Comparison of ENCODE assay signal across 8 cellular contexts in genomic region chr6:7154341-7155139, GRCh38. TPM values are rescaled to one million over a fixed set of nuclear protein-coding genes. Genes with fewer than 3 reads are reported as not detected.
A peak's percentile ranks its signal among the peaks of the same experiment; 100 is the strongest.
DNase-seq lines count a peak whose midpoint lies in the region; ATAC-seq lines count a peak whose summit lies in the region.

No MANE protein-coding gene starts in this region.

- intact Hi-C loops in activated CD4-positive, alpha-beta T cell treated with anti-CD3 and anti-CD28 coated beads, Interleukin-2, amount 10 ng/mL, durations not matched to agents 24 days and 14 days (cut with micrococcal nuclease), result no loop called here
- intact Hi-C loops in sciatic nerve (cut with DNase I) (loop anchor here (10.0 kb wide), 1 partner anchor 80 kb away; no protein-coding TSS in a partner anchor), Right ventricle myocardium inferior (cut with DNase I) (no loop called here)

- POLR2A ChIA-PET in activated CD4-positive, alpha-beta T cell treated with anti-CD3 and anti-CD28 coated beads, Interleukin-2, amount 10 ng/mL, durations not matched to agents 7 days and 5 days (lab: Charles Lee), result no interaction called here

- H3K27ac Mint-ChIP-seq in activated CD4-positive, alpha-beta T cell treated with anti-CD3 and anti-CD28 coated beads, Interleukin-2, amount 10 ng/mL, durations not matched to agents 7 days and 5 days, result peak overlapping the region; percentile 62
- H3K27ac Mint-ChIP-seq in activated CD4-positive, alpha-beta T cell treated with anti-CD3 and anti-CD28 coated beads, Interleukin-2, amount 10 ng/mL, durations not matched to agents 24 days and 14 days, result no peak overlapping the region

- H3K4me1 Mint-ChIP-seq in activated CD4-positive, alpha-beta T cell treated with anti-CD3 and anti-CD28 coated beads, Interleukin-2, amount 10 ng/mL, durations not matched to agents 7 days and 5 days, result peaks cover 65% of the 10 kb centered on the region
- peaks cover 39% of the 10 kb centered on the region for H3K4me1 Mint-ChIP-seq in activated CD4-positive, alpha-beta T cell treated with anti-CD3 and anti-CD28 coated beads, Interleukin-2, amount 10 ng/mL, durations not matched to agents 24 days and 14 days

- no peak overlapping the region for H3K4me3 Mint-ChIP-seq in activated CD4-positive, alpha-beta T cell treated with anti-CD3 and anti-CD28 coated beads, Interleukin-2, amount 10 ng/mL, durations not matched to agents 7 days and 5 days
- no peak overlapping the region for H3K4me3 Mint-ChIP-seq in activated CD4-positive, alpha-beta T cell treated with anti-CD3 and anti-CD28 coated beads, Interleukin-2, amount 10 ng/mL, durations not matched to agents 24 days and 14 days

- DNase-seq in activated CD4-positive, alpha-beta T cell treated with anti-CD3 and anti-CD28 coated beads, Interleukin-2, amount 10 ng/mL, durations not matched to agents 7 days and 5 days, result no peak
- no peak for DNase-seq in activated CD4-positive, alpha-beta T cell treated with anti-CD3 and anti-CD28 coated beads, Interleukin-2, amount 10 ng/mL, durations not matched to agents 24 days and 14 days
- DNase-seq in SKM-1 (lab: John Stamatoyannopoulos, UW; ENCODE audit: unreplicated experiment) (peak; percentile 74), sciatic nerve (ENCODE audit: low spot score) (no peak), caudate nucleus (lab: John Stamatoyannopoulos, UW) (no peak), Right ventricle myocardium inferior (ENCODE audit: missing footprints) (no peak), cerebellar nuclear complex (lab: John Stamatoyannopoulos, UW) (no peak)

- H3K9me3 Mint-ChIP-seq in activated CD4-positive, alpha-beta T cell treated with anti-CD3 and anti-CD28 coated beads, Interleukin-2, amount 10 ng/mL, durations not matched to agents 7 days and 5 days, result no peaks in the 10 kb centered on the region
- H3K9me3 Mint-ChIP-seq in activated CD4-positive, alpha-beta T cell treated with anti-CD3 and anti-CD28 coated beads, Interleukin-2, amount 10 ng/mL, durations not matched to agents 24 days and 14 days, result no peaks in the 10 kb centered on the region

- CTCF ChIA-PET in activated CD4-positive, alpha-beta T cell treated with anti-CD3 and anti-CD28 coated beads, Interleukin-2, amount 10 ng/mL, durations not matched to agents 7 days and 5 days (lab: Charles Lee), result interaction anchor here (0.6 to 2.1 kb wide), 7 partner anchors 9 to 1304 kb away, joined by 3 to 10 read pairs (median 4); no protein-coding TSS in a partner anchor

- H3K27ac ChIP-seq in caudate nucleus (ENCODE audit: low read depth, low read length), result no peak overlapping the region

- no peaks in the 10 kb centered on the region for H3K27me3 Mint-ChIP-seq in activated CD4-positive, alpha-beta T cell treated with anti-CD3 and anti-CD28 coated beads, Interleukin-2, amount 10 ng/mL, durations not matched to agents 7 days and 5 days
- no peaks in the 10 kb centered on the region for H3K27me3 Mint-ChIP-seq in activated CD4-positive, alpha-beta T cell treated with anti-CD3 and anti-CD28 coated beads, Interleukin-2, amount 10 ng/mL, durations not matched to agents 24 days and 14 days

- ATAC-seq in HG02981 (IDR thresholded peaks at IDR 0.05; ENCODE audit: unreplicated experiment), result peak; percentile 76
- peak; percentile 22 for ATAC-seq in sciatic nerve
- no peak for ATAC-seq in Right ventricle myocardium inferior

- H3K36me3 Mint-ChIP-seq in activated CD4-positive, alpha-beta T cell treated with anti-CD3 and anti-CD28 coated beads, Interleukin-2, amount 10 ng/mL, durations not matched to agents 7 days and 5 days (ENCODE audit: low read depth), result peaks cover 12% of the 10 kb centered on the region
- H3K36me3 Mint-ChIP-seq in activated CD4-positive, alpha-beta T cell treated with anti-CD3 and anti-CD28 coated beads, Interleukin-2, amount 10 ng/mL, durations not matched to agents 24 days and 14 days (ENCODE audit: low read depth), result peaks cover 5% of the 10 kb centered on the region

RNA-seq across cellular contexts. Expression of gene RREB1, which starts 46.8 kb away (rescaled TPM):
- 10 to 100 TPM; 27.2 to 30.1 TPM for total RNA-seq in activated CD4-positive, alpha-beta T cell treated with anti-CD3 and anti-CD28 coated beads, Interleukin-2, amount 10 ng/mL, durations not matched to agents 7 days and 5 days
- total RNA-seq in activated CD4-positive, alpha-beta T cell treated with anti-CD3 and anti-CD28 coated beads, Interleukin-2, amount 10 ng/mL, durations not matched to agents 24 days and 14 days, result 13.9 and 16.8 TPM in 2 replicates
- 50.6 TPM for total RNA-seq in sciatic nerve
- 34.2 TPM for total RNA-seq in Right ventricle myocardium inferior
